In genomic region chr12:116037941-116038837, GRCh38 we compare ENCODE assay signal across 16 cellular contexts.
DNase-seq lines count a peak whose midpoint lies in the region; ATAC-seq and TF ChIP-seq lines count a peak whose summit lies in the region.
"Had no signal": no experiment of that assay in that cellular context is flagged by ENCODE, and none has a peak within 500 bp of the region (broad histone marks: within the 10 kb centered on the region; RNA-seq: fewer than 3 reads in every experiment).

No MANE protein-coding gene starts in this region.

- ATAC-seq in RWPE2 (ENCODE audit: low read depth) (peak; percentile 48; the same call in 2 of the 3 replicates), heart right ventricle (no peak)

- DNase-seq in A172 (ENCODE audit: low spot score) (peak; percentile 61), GM04503 (ENCODE audit: low read depth) (peak; percentile 47), RWPE2 (ENCODE audit: low spot score) (no peak), hepatic stellate cell (ENCODE audit: low spot score) (peak; percentile 25), heart right ventricle (no peak), Karpas-422 (no peak), AML-193 (lab: John Stamatoyannopoulos, UW) (no peak), adrenal gland (no peak)
- DNase-seq: activated effector memory CD4-positive, alpha-beta T cell treated with anti-CD3 and anti-CD28 coated beads, Interleukin-2, amount 50 U/mL, for 16 hours; brain microvascular endothelial cell; effector CD8-positive, alpha-beta T cell; NCI-H1105 treated with DMSO at 0.1 percent for 48 hours; NCI-H2227 treated with DMSO at 0.1 percent for 48 hours; WERI-Rb-1 had no signal

- peak overlapping the region; percentile 15 for H3K27ac ChIP-seq in RWPE2 (ENCODE audit: poor library complexity, severe bottlenecking)
- no peak overlapping the region for H3K27ac ChIP-seq in heart right ventricle
- no peak overlapping the region for H3K27ac ChIP-seq in Karpas-422 (ENCODE audit: low read length)
- no peak overlapping the region for H3K27ac ChIP-seq in adrenal gland
- H3K27ac ChIP-seq: brain microvascular endothelial cell, neutrophil, skin epidermis, WERI-Rb-1 had no signal

- no peak overlapping the region for H2AFZ ChIP-seq in Karpas-422 (ENCODE audit: low read length)

- H3K79me2 ChIP-seq in Karpas-422 (ENCODE audit: low read length), result no peaks in the 10 kb centered on the region

- intact Hi-C loops in heart right ventricle (cut with DNase I) (no loop called here), adrenal gland (cut with DNase I) (no loop called here)

- WGBS in heart right ventricle, 2 donors, result 89 to 94% methylated on average over 6 of the region's 6 CpGs
- WGBS in adrenal gland, 4 donors, result 90 to 94% (median 92%) methylated on average over 6 of the region's 6 CpGs

- H4K20me1 ChIP-seq in Karpas-422 (ENCODE audit: insufficient read depth, low read depth, low read length), result peaks cover 17% of the 10 kb centered on the region; the same call in 1 of the 2 replicates

- TF ChIP-seq CTCF in RWPE2 (IDR thresholded peaks at IDR 0.05; ENCODE audit: poor library complexity, severe bottlenecking) (no peak), heart right ventricle (IDR thresholded peaks at IDR 0.05) (no peak), adrenal gland (IDR thresholded peaks at IDR 0.05) (no peak)

- H3K36me3 ChIP-seq in RWPE2 (ENCODE audit: low read depth) (no peaks in the 10 kb centered on the region), heart right ventricle (no peaks in the 10 kb centered on the region), Karpas-422 (ENCODE audit: insufficient read depth, low read length) (no peaks in the 10 kb centered on the region), adrenal gland (replicated peaks in 1 of 2) (no peaks in the 10 kb centered on the region)
- H3K36me3 ChIP-seq: brain microvascular endothelial cell, neutrophil, WERI-Rb-1 had no signal

- H3K4me1 ChIP-seq in RWPE2 (ENCODE audit: insufficient read depth, poor library complexity, severe bottlenecking) (peaks cover 4% of the 10 kb centered on the region), heart right ventricle (peaks cover 0 to 29% (median 12%) of the 10 kb centered on the region in 9 donors), Karpas-422 (ENCODE audit: low read length) (no peaks in the 10 kb centered on the region), adrenal gland (replicated peaks in 1 of 2) (no peaks in the 10 kb centered on the region)

- H3K9me3 ChIP-seq in RWPE2 (ENCODE audit: severe bottlenecking) (no peaks in the 10 kb centered on the region), heart right ventricle (no peaks in the 10 kb centered on the region), Karpas-422 (ENCODE audit: low read length) (no peaks in the 10 kb centered on the region), adrenal gland (replicated peaks in 1 of 3) (no peaks in the 10 kb centered on the region)
- H3K9me3 ChIP-seq: neutrophil had no signal

- H3K9me2 ChIP-seq in Karpas-422 (replicated peaks; ENCODE audit: insufficient read depth, low read length), result no peaks in the 10 kb centered on the region

- H3K4me3 ChIP-seq in RWPE2 (ENCODE audit: severe bottlenecking), result no peak overlapping the region
- H3K4me3 ChIP-seq in heart right ventricle, result no peak overlapping the region
- H3K4me3 ChIP-seq in Karpas-422 (ENCODE audit: low read length), result no peak overlapping the region
- no peak overlapping the region for H3K4me3 ChIP-seq in adrenal gland
- H3K4me3 ChIP-seq: skin epidermis had no signal

- no peak for TF ChIP-seq POLR2A in adrenal gland (IDR thresholded peaks at IDR 0.05)

- no peak overlapping the region for H3K9ac ChIP-seq in Karpas-422 (ENCODE audit: low read length)

- H3K27me3 ChIP-seq in RWPE2 (ENCODE audit: insufficient read depth, poor library complexity, severe bottlenecking) (no peaks in the 10 kb centered on the region), heart right ventricle (no peaks in the 10 kb centered on the region), Karpas-422 (ENCODE audit: low read length) (no peaks in the 10 kb centered on the region), adrenal gland (no peaks in the 10 kb centered on the region)
- H3K27me3 ChIP-seq: brain microvascular endothelial cell, neutrophil had no signal

- H3K4me2 ChIP-seq in Karpas-422 (ENCODE audit: low read depth, low read length, poor library complexity, severe bottlenecking), result no peak overlapping the region

Comparison
In these comparisons a context has a peak if more than half of its experiments do, and no peak if none do; other contexts are left out.
1. DNase-seq: peak in A172 (single experiment), GM04503 (single experiment) and hepatic stellate cell (single experiment); none in RWPE2 (single experiment), heart right ventricle (0 of 2), Karpas-422 (single experiment), AML-193 (0 of 2) and adrenal gland (0 of 7).